ENCODE assay signal across 10 cellular contexts in genomic region chr7:108660465-108660864, GRCh38.
DNase-seq lines count a peak whose midpoint lies in the region; ATAC-seq and TF ChIP-seq lines count a peak whose summit lies in the region.
"Had no signal": no experiment of that assay in that cellular context is flagged by ENCODE, and none has a peak within 500 bp of the region (broad histone marks: within the 10 kb centered on the region; RNA-seq: fewer than 3 reads in every experiment).

No MANE protein-coding gene starts in this region.

- intact Hi-C loops in Caco-2 (cut with micrococcal nuclease; ENCODE audit: unreplicated experiment), result loop anchor here (1.0 to 10.0 kb wide), 5 partner anchors 68 to 313 kb away; no protein-coding TSS in a partner anchor
- intact Hi-C loops in lower lobe of right lung (cut with DNase I), result no loop called here
- intact Hi-C loops in CD8-positive, alpha-beta T cell (cut with DNase I, micrococcal nuclease), result no loop called here

- POLR2A ChIA-PET in Caco-2 (lab: Charles Lee), result no interaction called here
- POLR2A ChIA-PET in CD8-positive, alpha-beta T cell (lab: Charles Lee), result no interaction called here

- H3K9me3 ChIP-seq in Caco-2 (no peaks in the 10 kb centered on the region), lower lobe of right lung (no peaks in the 10 kb centered on the region)
- H3K9me3 ChIP-seq in CD8-positive, alpha-beta T cell (ENCODE audit: low read length), result no peaks in the 10 kb centered on the region

- H3K36me3 Mint-ChIP-seq in Caco-2 (ENCODE audit: insufficient read depth, unreplicated experiment), result no peaks in the 10 kb centered on the region
- H3K36me3 Mint-ChIP-seq in CD8-positive, alpha-beta T cell, result no peaks in the 10 kb centered on the region
- no peaks in the 10 kb centered on the region for H3K36me3 Mint-ChIP-seq in activated T-helper 17 cell treated with anti-CD3 and anti-CD28 coated beads, Interleukin-2, amount 50 U/mL, for 72 hours (ENCODE audit: low read depth)

- in situ Hi-C loops in astrocyte of the cerebellum (cut with HindIII; ENCODE audit: low sequenced_read_pairs), result no loop called here

- H3K9me3 Mint-ChIP-seq in Caco-2 (ENCODE audit: unreplicated experiment), result peaks cover 9% of the 10 kb centered on the region
- H3K9me3 Mint-ChIP-seq in CD8-positive, alpha-beta T cell, result no peaks in the 10 kb centered on the region
- no peaks in the 10 kb centered on the region for H3K9me3 Mint-ChIP-seq in activated T-helper 17 cell treated with anti-CD3 and anti-CD28 coated beads, Interleukin-2, amount 50 U/mL, for 72 hours

- ATAC-seq in lower lobe of right lung (peak in 1 of 2 donors; percentile 9), GM21447 (IDR thresholded peaks at IDR 0.05; ENCODE audit: unreplicated experiment) (no peak), HG03432 (IDR thresholded peaks at IDR 0.05; ENCODE audit: unreplicated experiment) (no peak)
- no peak for ATAC-seq in CD8-positive, alpha-beta T cell
- ATAC-seq in activated T-helper 17 cell treated with anti-CD3 and anti-CD28 coated beads, Interleukin-2, amount 50 U/mL, for 72 hours (replicated peaks), result no peak

- CTCF ChIA-PET in Caco-2 (lab: Charles Lee), result interaction anchor here (0.5 to 1.5 kb wide), 6 partner anchors 68 to 457 kb away, joined by 3 to 5 read pairs (median 4); no protein-coding TSS in a partner anchor
- CTCF ChIA-PET in CD8-positive, alpha-beta T cell (lab: Charles Lee), result interaction anchor here (0.6 kb wide), 1 partner anchor 20 kb away, joined by 3 read pairs; no protein-coding TSS in a partner anchor

- BruUV-seq in Caco-2 (replicated peaks; lab: Mats Ljungman, UMichigan), result no TSS peak

- H3K27ac ChIP-seq in lower lobe of right lung, result no peak overlapping the region
- no peak overlapping the region for H3K27ac ChIP-seq in CD8-positive, alpha-beta T cell (ENCODE audit: low read depth, low read length)
- H3K27ac ChIP-seq: SK-N-MC had no signal

- H3K27ac Mint-ChIP-seq in Caco-2 (ENCODE audit: unreplicated experiment), result no peak overlapping the region
- no peak overlapping the region for H3K27ac Mint-ChIP-seq in CD8-positive, alpha-beta T cell
- H3K27ac Mint-ChIP-seq in activated T-helper 17 cell treated with anti-CD3 and anti-CD28 coated beads, Interleukin-2, amount 50 U/mL, for 72 hours, result no peak overlapping the region

- H3K4me1 ChIP-seq in Caco-2 (no peaks in the 10 kb centered on the region), lower lobe of right lung (no peaks in the 10 kb centered on the region)
- H3K4me1 ChIP-seq in CD8-positive, alpha-beta T cell (ENCODE audit: insufficient read depth, low read length), result no peaks in the 10 kb centered on the region

- DNase-seq in Caco-2 (peak in 1 of 2 experiments; percentile 17), LHCN-M2 (ENCODE audit: low read depth) (peak; percentile 12), astrocyte of the cerebellum (ENCODE audit: low read depth) (no peak), lower lobe of right lung (no peak)
- DNase-seq in CD8-positive, alpha-beta T cell, result no peak
- DNase-seq: effector CD8-positive, alpha-beta T cell had no signal

- no peaks in the 10 kb centered on the region for H3K36me3 ChIP-seq in Caco-2 (ENCODE audit: control insufficient read depth, insufficient read depth, low read length)
- H3K36me3 ChIP-seq in lower lobe of right lung, result no peaks in the 10 kb centered on the region
- no peaks in the 10 kb centered on the region for H3K36me3 ChIP-seq in CD8-positive, alpha-beta T cell (ENCODE audit: insufficient read depth, low read length)

- H3K27me3 ChIP-seq in Caco-2 (replicated peaks; ENCODE audit: control insufficient read depth, insufficient read depth, low read length), result no peaks in the 10 kb centered on the region
- no peaks in the 10 kb centered on the region for H3K27me3 ChIP-seq in lower lobe of right lung (ENCODE audit: low read depth)
- no peaks in the 10 kb centered on the region for H3K27me3 ChIP-seq in CD8-positive, alpha-beta T cell (ENCODE audit: insufficient read depth, low read length)

- no peaks in the 10 kb centered on the region for H3K27me3 Mint-ChIP-seq in Caco-2 (ENCODE audit: insufficient read depth, unreplicated experiment)
- peaks cover 5% of the 10 kb centered on the region for H3K27me3 Mint-ChIP-seq in CD8-positive, alpha-beta T cell (ENCODE audit: low read depth)
- no peaks in the 10 kb centered on the region for H3K27me3 Mint-ChIP-seq in activated T-helper 17 cell treated with anti-CD3 and anti-CD28 coated beads, Interleukin-2, amount 50 U/mL, for 72 hours

- H3K4me1 Mint-ChIP-seq in Caco-2 (ENCODE audit: low read depth, unreplicated experiment), result no peaks in the 10 kb centered on the region
- no peaks in the 10 kb centered on the region for H3K4me1 Mint-ChIP-seq in CD8-positive, alpha-beta T cell (ENCODE audit: low read depth)
- no peaks in the 10 kb centered on the region for H3K4me1 Mint-ChIP-seq in activated T-helper 17 cell treated with anti-CD3 and anti-CD28 coated beads, Interleukin-2, amount 50 U/mL, for 72 hours

- TF ChIP-seq CTCF in Caco-2 (IDR thresholded peaks at IDR 0.05; ENCODE audit: insufficient read depth in 1 of 2, low read depth in 1 of 2, low read length in 1 of 2, severe bottlenecking in 1 of 2, unreplicated experiment in 1 of 2) (peak; percentile 27 to 58), astrocyte of the cerebellum (IDR thresholded peaks at IDR 0.05; ENCODE audit: low read depth, low read length, missing control alignments) (peak; percentile 49), lower lobe of right lung (IDR thresholded peaks at IDR 0.05) (peak; percentile 26)
- TF ChIP-seq CTCF in CD8-positive, alpha-beta T cell (IDR thresholded peaks at IDR 0.05), result no peak

- H3K4me3 Mint-ChIP-seq in Caco-2 (ENCODE audit: unreplicated experiment), result no peak overlapping the region
- no peak overlapping the region for H3K4me3 Mint-ChIP-seq in CD8-positive, alpha-beta T cell
- H3K4me3 Mint-ChIP-seq in activated T-helper 17 cell treated with anti-CD3 and anti-CD28 coated beads, Interleukin-2, amount 50 U/mL, for 72 hours, result no peak overlapping the region

- no peak overlapping the region for H3K4me3 ChIP-seq in Caco-2 (ENCODE audit: low read depth, low read length)
- H3K4me3 ChIP-seq in astrocyte of the cerebellum (ENCODE audit: low read depth, low read length), result no peak overlapping the region
- H3K4me3 ChIP-seq in lower lobe of right lung, result no peak overlapping the region
- H3K4me3 ChIP-seq in CD8-positive, alpha-beta T cell (ENCODE audit: low read depth, low read length), result no peak overlapping the region
- H3K4me3 ChIP-seq: SK-N-MC had no signal
